In genomic region chr16:2531696-2532493, GRCh38 we compare ENCODE assay signal across 1 cellular context.
TF ChIP-seq lines count a peak whose summit lies in the region.

No MANE protein-coding gene starts in this region.

TF ChIP-seq in HepG2, 621 proteins besides CTCF, POLR2A, EP300 and RAD21 (continued from another document and continues in another):
- TF ChIP-seq ZNF574 (CRISPR knock-in tag; IDR thresholded peaks at IDR 0.05) = peak; percentile 74
- peak; percentile 81 for TF ChIP-seq PHF5A (CRISPR knock-in tag; IDR thresholded peaks at IDR 0.05; ENCODE audit: low read depth, unreplicated experiment)
- peak; percentile 69; the same call in 1 of the 2 replicates for TF ChIP-seq ZIK1 (CRISPR knock-in tag; IDR thresholded peaks at IDR 0.05; ENCODE audit: borderline replicate concordance, low read depth)
- TF ChIP-seq NRL (CRISPR knock-in tag; IDR thresholded peaks at IDR 0.05; ENCODE audit: borderline replicate concordance) = 0 out of 2 replicates have a peak, but pooled peaks have one; percentile 33
- no peak for TF ChIP-seq BRCA1 (CRISPR knock-in tag; IDR thresholded peaks at IDR 0.05)
- peak; percentile 56 for TF ChIP-seq CBFB (CRISPR knock-in tag; IDR thresholded peaks at IDR 0.05)
- TF ChIP-seq ZNF101 (CRISPR knock-in tag; IDR thresholded peaks at IDR 0.05; ENCODE audit: borderline replicate concordance, low read depth) = no peak
- peak; percentile 81 for TF ChIP-seq HIVEP1 (CRISPR knock-in tag; IDR thresholded peaks at IDR 0.05)
- peak; percentile 84 for TF ChIP-seq IRF2 (CRISPR knock-in tag; IDR thresholded peaks at IDR 0.05)
- no peak for TF ChIP-seq ZNF180 (CRISPR knock-in tag; IDR thresholded peaks at IDR 0.05; ENCODE audit: borderline replicate concordance, low read depth)
- no peak for TF ChIP-seq ZNF468 (CRISPR knock-in tag; IDR thresholded peaks at IDR 0.05)
- no peak for TF ChIP-seq ARID2 (CRISPR knock-in tag; IDR thresholded peaks at IDR 0.05; ENCODE audit: borderline replicate concordance)
- peak; percentile 62 for TF ChIP-seq POGZ (CRISPR knock-in tag; IDR thresholded peaks at IDR 0.05)
- no peak for TF ChIP-seq HMGA1 (CRISPR knock-in tag; conservative IDR thresholded peaks at IDR 0.05)
- TF ChIP-seq SMAD3 (CRISPR knock-in tag; IDR thresholded peaks at IDR 0.05) = no peak
- no peak for TF ChIP-seq RARG (CRISPR knock-in tag; IDR thresholded peaks at IDR 0.05; ENCODE audit: low read depth)
- TF ChIP-seq SNAI1 (CRISPR knock-in tag; IDR thresholded peaks at IDR 0.05; ENCODE audit: borderline replicate concordance) = no peak
- peak; percentile 84 for TF ChIP-seq CREB1 (IDR thresholded peaks at IDR 0.05)
- no peak; the same call in 1 of the 2 replicates for TF ChIP-seq CREB1 (CRISPR knock-in tag; IDR thresholded peaks at IDR 0.05)
- peak; percentile 76; the same call in 1 of the 2 replicates for TF ChIP-seq ZNF784 (CRISPR knock-in tag; IDR thresholded peaks at IDR 0.05; ENCODE audit: borderline replicate concordance)
- TF ChIP-seq ZNF547 (CRISPR knock-in tag; IDR thresholded peaks at IDR 0.05) = peak; percentile 85
- TF ChIP-seq ISL2 (CRISPR knock-in tag; IDR thresholded peaks at IDR 0.05) = peak; percentile 60; the same call in 1 of the 2 replicates
- peak; percentile 67; the same call in 1 of the 2 replicates for TF ChIP-seq MED1 (CRISPR knock-in tag; IDR thresholded peaks at IDR 0.05)
- TF ChIP-seq SIN3B (IDR thresholded peaks at IDR 0.05; ENCODE audit: low read length) = no peak
- TF ChIP-seq ZNF407 (CRISPR knock-in tag; IDR thresholded peaks at IDR 0.05; ENCODE audit: not compliant biosample characterization) = no peak
- TF ChIP-seq GATA4 (IDR thresholded peaks at IDR 0.05; ENCODE audit: borderline replicate concordance, low read depth) = 0 out of 2 replicates have a peak, but pooled peaks have one; percentile 54
- no peak for TF ChIP-seq ZNF619 (CRISPR knock-in tag; IDR thresholded peaks at IDR 0.05)
- no peak for TF ChIP-seq PRPF4 (IDR thresholded peaks at IDR 0.05; ENCODE audit: low read depth, low read length, poor library complexity, severe bottlenecking)
- peak; percentile 73 for TF ChIP-seq MNT (IDR thresholded peaks at IDR 0.05)
- TF ChIP-seq ZNF879 (CRISPR knock-in tag; IDR thresholded peaks at IDR 0.05) = 0 out of 2 replicates have a peak, but pooled peaks have one; percentile 35
- no peak for TF ChIP-seq ZNF850 (CRISPR knock-in tag; conservative IDR thresholded peaks at IDR 0.05)
- no peak for TF ChIP-seq ZNF263 (CRISPR knock-in tag; IDR thresholded peaks at IDR 0.05)
- no peak for TF ChIP-seq NFE2 (CRISPR knock-in tag; IDR thresholded peaks at IDR 0.05)
- TF ChIP-seq ZNF720 (CRISPR knock-in tag; IDR thresholded peaks at IDR 0.05) = no peak
- TF ChIP-seq LRRFIP1 (CRISPR knock-in tag; conservative IDR thresholded peaks at IDR 0.05) = no peak
- TF ChIP-seq SIN3A (IDR thresholded peaks at IDR 0.05; ENCODE audit: borderline replicate concordance, low read depth, low read length) = peak; percentile 65; the same call in 1 of the 2 replicates
- 0 out of 2 replicates have a peak, but pooled peaks have one; percentile 32 for TF ChIP-seq ZNF329 (CRISPR knock-in tag; IDR thresholded peaks at IDR 0.05; ENCODE audit: low read depth)
- TF ChIP-seq HMGXB4 (CRISPR knock-in tag; IDR thresholded peaks at IDR 0.05; ENCODE audit: borderline replicate concordance in 1 of 2, low read depth in 1 of 2) = peak in 1 of 2 experiments; percentile 28; a peak in 1 of 4 replicates
- TF ChIP-seq ZNF44 (CRISPR knock-in tag; IDR thresholded peaks at IDR 0.05) = peak; percentile 61; the same call in 1 of the 2 replicates
- TF ChIP-seq SYNCRIP (IDR thresholded peaks at IDR 0.05; ENCODE audit: insufficient read depth, low read depth, low read length) = no peak
- TF ChIP-seq AGO1 (IDR thresholded peaks at IDR 0.05; ENCODE audit: low read depth, low read length, poor library complexity, severe bottlenecking) = no peak
- TF ChIP-seq GABPA (IDR thresholded peaks at IDR 0.05; ENCODE audit: low read depth, low read length) = no peak
- TF ChIP-seq GABPA (CRISPR knock-in tag; IDR thresholded peaks at IDR 0.05; ENCODE audit: low read depth) = no peak
- peak; percentile 84 for TF ChIP-seq E2F1 (CRISPR knock-in tag; IDR thresholded peaks at IDR 0.05)
